ENCODE assay signal across 18 cellular contexts in genomic region chr13:113322043-113322461, GRCh38. TPM values are rescaled to one million over a fixed set of nuclear protein-coding genes. Genes with fewer than 3 reads are reported as not detected.
"Had no signal": no experiment of that assay in that cellular context is flagged by ENCODE, and none has a peak within 500 bp of the region (broad histone marks: within the 10 kb centered on the region; RNA-seq: fewer than 3 reads in every experiment).

No MANE protein-coding gene starts in this region.

- DNase-seq: activated CD4-positive, alpha-beta T cell treated with anti-CD3 and anti-CD28 coated beads, Interleukin-2, amount 10 ng/mL, durations not matched to agents 7 days and 5 days; activated CD8-positive, alpha-beta memory T cell treated with anti-CD3 and anti-CD28 coated beads, Interleukin-2, amount 50 U/mL, for 4 hours; activated naive CD4-positive, alpha-beta T cell treated with anti-CD3 and anti-CD28 coated beads, Interleukin-2, amount 50 U/mL, for 16 hours; activated T-cell treated with anti-CD3 and anti-CD28 coated beads, Interleukin-2, amount 50 U/mL, for 4 hours; effector CD8-positive, alpha-beta T cell; midbrain; occipital lobe; stomach; T-helper 9 cell; upper lobe of left lung had no signal

- H3K4me3 ChIP-seq: breast epithelium, esophagus muscularis mucosa, prostate gland, right atrium auricular region, SK-N-MC, skin epidermis, stomach, upper lobe of left lung had no signal

- H3K4me1 ChIP-seq: breast epithelium, prostate gland, right atrium auricular region, stomach, upper lobe of left lung had no signal

- H3K9me3 ChIP-seq: breast epithelium, esophagus muscularis mucosa, prostate gland, right atrium auricular region, stomach, upper lobe of left lung had no signal

- H3K27me3 ChIP-seq: breast epithelium, esophagus muscularis mucosa, right atrium auricular region, stomach, upper lobe of left lung had no signal

- ATAC-seq: activated T-cell treated with anti-CD3 and anti-CD28 coated beads, Interleukin-2, amount 50 U/mL, for 4 hours had no signal

- FAIRE-seq: astrocyte, endothelial cell of umbilical vein had no signal

- H3K27ac ChIP-seq: breast epithelium, esophagus muscularis mucosa, prostate gland, right atrium auricular region, SK-N-MC, skin epidermis, stomach, upper lobe of left lung had no signal

RNA-seq across cellular contexts. Expression of gene GRTP1, which starts 41.9 kb away (rescaled TPM):
- total RNA-seq: endothelial cell of umbilical vein had no signal
- polyA plus RNA-seq: endothelial cell of umbilical vein had no signal
